ENCODE assay signal across 9 cellular contexts in genomic region chr12:46368684-46369083, GRCh38. TPM values are rescaled to one million over a fixed set of nuclear protein-coding genes. Genes with fewer than 3 reads are reported as not detected.
DNase-seq lines count a peak whose midpoint lies in the region; ATAC-seq and TF ChIP-seq lines count a peak whose summit lies in the region.
"Had no signal": no experiment of that assay in that cellular context is flagged by ENCODE, and none has a peak within 500 bp of the region (broad histone marks: within the 10 kb centered on the region; RNA-seq: fewer than 3 reads in every experiment).

No MANE protein-coding gene starts in this region.

- peaks cover 0 to 6% of the 10 kb centered on the region in 2 donors for H3K27me3 Mint-ChIP-seq in CD4-positive, alpha-beta memory T cell
- H3K27me3 Mint-ChIP-seq in progenitor cell of endocrine pancreas: no peaks in the 10 kb centered on the region

- peak overlapping the region in 6 of 7 donors; percentile 10 to 99 (median 66) for H3K27ac Mint-ChIP-seq in CD4-positive, alpha-beta memory T cell
- no peak overlapping the region for H3K27ac Mint-ChIP-seq in progenitor cell of endocrine pancreas

- CTCF ChIA-PET in CD4-positive, alpha-beta memory T cell (lab: Charles Lee; ENCODE audit: partially characterized antibody): interaction anchor here (1.8 kb wide), 1 partner anchor 293 kb away, joined by 6 read pairs; no protein-coding TSS in a partner anchor

- H3K36me3 Mint-ChIP-seq in CD4-positive, alpha-beta memory T cell: peaks cover 50 to 84% of the 10 kb centered on the region in 2 donors
- H3K36me3 Mint-ChIP-seq in progenitor cell of endocrine pancreas (ENCODE audit: insufficient read depth): peaks cover 54% of the 10 kb centered on the region

- no peak overlapping the region for H3K4me3 ChIP-seq in CD4-positive, alpha-beta memory T cell (ENCODE audit: low read length in 2 of 2)
- H3K4me3 ChIP-seq in SK-N-MC (peak overlapping the region; percentile 97), esophagus muscularis mucosa (peak overlapping the region; percentile 80 to 96 (median 88))

- H3K9ac ChIP-seq in SK-N-MC (ENCODE audit: insufficient read length): peak overlapping the region; percentile 100

- intact Hi-C loops in CD4-positive, alpha-beta memory T cell (cut with micrococcal nuclease): no loop called here
- intact Hi-C loops in esophagus muscularis mucosa (cut with DNase I): loop anchor here (2.0 to 10.0 kb wide), 3 partner anchors 102 to 244 kb away; no protein-coding TSS in a partner anchor

- peaks cover 37 to 90% (median 56%) of the 10 kb centered on the region in 4 donors for H3K4me1 Mint-ChIP-seq in CD4-positive, alpha-beta memory T cell
- H3K4me1 Mint-ChIP-seq in progenitor cell of endocrine pancreas (ENCODE audit: low read depth): peaks cover 62% of the 10 kb centered on the region

- H3K4me3 Mint-ChIP-seq in CD4-positive, alpha-beta memory T cell: peak overlapping the region in 7 of 8 donors; percentile 36 to 96 (median 57)
- H3K4me3 Mint-ChIP-seq in progenitor cell of endocrine pancreas (ENCODE audit: low read depth): peak overlapping the region; percentile 99

- WGBS in esophagus muscularis mucosa: 38% methylated on average over 1 of the region's 1 CpG

- no peaks in the 10 kb centered on the region for H3K27me3 ChIP-seq in CD4-positive, alpha-beta memory T cell (ENCODE audit: insufficient read depth, low read length)
- H3K27me3 ChIP-seq in esophagus muscularis mucosa: no peaks in the 10 kb centered on the region

- H3K27ac ChIP-seq in CD4-positive, alpha-beta memory T cell (ENCODE audit: low read depth, low read length): peak overlapping the region; percentile 88
- H3K27ac ChIP-seq in SK-N-MC (peak overlapping the region; percentile 61), esophagus muscularis mucosa (replicated peaks in 1 of 4) (peak overlapping the region; percentile 7 to 96 (median 67))

- ATAC-seq in HG02870 (IDR thresholded peaks at IDR 0.05; ENCODE audit: unreplicated experiment): no peak

- no peak for TF ChIP-seq EP300 in esophagus muscularis mucosa (IDR thresholded peaks at IDR 0.05)

- TF ChIP-seq POLR2A in esophagus muscularis mucosa (IDR thresholded peaks at IDR 0.05; ENCODE audit: low read depth): no peak

- DNase-seq in CD4-positive, alpha-beta memory T cell: no peak
- DNase-seq in SK-N-MC (ENCODE audit: low read depth, low spot score) (no peak), esophagus muscularis mucosa (ENCODE audit: extremely low spot score) (no peak), progenitor cell of endocrine pancreas (ENCODE audit: low spot score, unreplicated experiment) (no peak), NCI-H226 (no peak), NCI-H2029 treated with DMSO at 0.1 percent for 48 hours (lab: John Stamatoyannopoulos, UW) (no peak), dermis blood vessel endothelial cell (no peak)
- DNase-seq: NCI-H187 treated with DMSO at 0.1 percent for 48 hours had no signal

- peaks cover 0 to 7% (median 0%) of the 10 kb centered on the region in 8 donors for H3K9me3 Mint-ChIP-seq in CD4-positive, alpha-beta memory T cell
- H3K9me3 Mint-ChIP-seq in progenitor cell of endocrine pancreas (ENCODE audit: low read depth): no peaks in the 10 kb centered on the region

- no peaks in the 10 kb centered on the region for H3K9me3 ChIP-seq in CD4-positive, alpha-beta memory T cell (ENCODE audit: control insufficient read depth in 1 of 2, low read length in 2 of 2)
- H3K9me3 ChIP-seq in SK-N-MC (ENCODE audit: low read depth, low read length) (no peaks in the 10 kb centered on the region), esophagus muscularis mucosa (no peaks in the 10 kb centered on the region)

- peaks cover 75% of the 10 kb centered on the region for H3K4me1 ChIP-seq in CD4-positive, alpha-beta memory T cell (ENCODE audit: insufficient read depth, low read length)
- H3K4me1 ChIP-seq in esophagus muscularis mucosa: peaks cover 55 to 75% (median 73%) of the 10 kb centered on the region in 4 donors

- H3K36me3 ChIP-seq in CD4-positive, alpha-beta memory T cell (ENCODE audit: insufficient read depth, low read length): peaks cover 63% of the 10 kb centered on the region
- H3K36me3 ChIP-seq in SK-N-MC (ENCODE audit: insufficient read depth, low read length) (peaks cover 77% of the 10 kb centered on the region), esophagus muscularis mucosa (peaks cover 53 to 75% (median 65%) of the 10 kb centered on the region in 4 donors)

- no peak for TF ChIP-seq CTCF in esophagus muscularis mucosa (IDR thresholded peaks at IDR 0.05)
- TF ChIP-seq CTCF in progenitor cell of endocrine pancreas (IDR thresholded peaks at IDR 0.05; ENCODE audit: unreplicated experiment): no peak

- POLR2A ChIA-PET in CD4-positive, alpha-beta memory T cell (lab: Charles Lee; ENCODE audit: partially characterized antibody): interaction anchor here (1.0 to 5.7 kb wide), 5 partner anchors 12 to 293 kb away, joined by 3 to 77 read pairs (median 20); partner anchors contain the start of gene SLC38A1

RNA-seq across cellular contexts. Expression of gene SLC38A2, which starts 3.9 kb away (rescaled TPM):
- 100 to 1,000 TPM; 200 to 208 TPM for total RNA-seq in CD4-positive, alpha-beta memory T cell
- 10 to 100 TPM; 46.8 to 73.6 TPM for polyA plus RNA-seq in CD4-positive, alpha-beta memory T cell
- total RNA-seq in esophagus muscularis mucosa (100 to 1,000 TPM; 177 to 241 (median 225) TPM), progenitor cell of endocrine pancreas (216 and 224 TPM in 2 replicates), dermis blood vessel endothelial cell (618 and 745 TPM in 2 replicates)

Comparison
In these comparisons a context has a peak if more than half of its experiments do, and no peak if none do; other contexts are left out.
1. H3K4me3 ChIP-seq: peak in SK-N-MC (single experiment) and esophagus muscularis mucosa (4 of 4); none in CD4-positive, alpha-beta memory T cell (0 of 2).
2. Peak in every context shown above with its lines, with median percentiles within 50 percentile points of each other: H3K27ac ChIP-seq.